ENCODE assay signal across 11 cellular contexts in genomic region chr10:62907470-62908212, GRCh38.
A peak's percentile ranks its signal among the peaks of the same experiment; 100 is the strongest.
DNase-seq lines count a peak whose midpoint lies in the region; ATAC-seq and TF ChIP-seq lines count a peak whose summit lies in the region.
"Had no signal": no experiment of that assay in that cellular context is flagged by ENCODE, and none has a peak within 500 bp of the region (broad histone marks: within the 10 kb centered on the region; RNA-seq: fewer than 3 reads in every experiment).

No MANE protein-coding gene starts in this region.

- in situ Hi-C loops in ACHN (cut with HindIII; ENCODE audit: low pct_ligation_motif_present, low pct_unique_long_range_greater_than_20kb, low sequenced_read_pairs): no loop called here

- H3K4me1 ChIP-seq in SJCRH30 (no peaks in the 10 kb centered on the region), BE2C (no peaks in the 10 kb centered on the region)

- H3K36me3 ChIP-seq in SJCRH30 (no peaks in the 10 kb centered on the region), BE2C (no peaks in the 10 kb centered on the region)

- H3K9me3 ChIP-seq in SJCRH30 (replicated peaks) (no peaks in the 10 kb centered on the region), BE2C (no peaks in the 10 kb centered on the region)
- H3K9me3 ChIP-seq: testis had no signal

- peak; percentile 79 for ATAC-seq in GM18867 (IDR thresholded peaks at IDR 0.05; ENCODE audit: unreplicated experiment)
- ATAC-seq in GM21737 (IDR thresholded peaks at IDR 0.05; ENCODE audit: unreplicated experiment): peak; percentile 70
- ATAC-seq in HG03442 (IDR thresholded peaks at IDR 0.05; ENCODE audit: unreplicated experiment): peak; percentile 50
- ATAC-seq: activated T-cell treated with anti-CD3 and anti-CD28 coated beads, Interleukin-2, amount 50 U/mL, for 4 hours had no signal

- H3K27me3 ChIP-seq in SJCRH30 (no peaks in the 10 kb centered on the region), BE2C (no peaks in the 10 kb centered on the region)
- H3K27me3 ChIP-seq: testis had no signal

- TF ChIP-seq CTCF in BE2C (IDR thresholded peaks at IDR 0.05; ENCODE audit: low read depth, low read length): no peak

- DNase-seq in left kidney (ENCODE audit: low read depth, low spot score): peak; percentile 58
- DNase-seq in SJCRH30: no peak
- no peak for DNase-seq in BE2C
- no peak for DNase-seq in ACHN
- DNase-seq: activated T-cell treated with anti-CD3 and anti-CD28 coated beads, Interleukin-2, amount 50 U/mL, for 4 hours; DMS 273 treated with DMSO at 0.1 percent for 48 hours; testis had no signal

- H3K27ac ChIP-seq in SJCRH30: no peak overlapping the region
- H3K27ac ChIP-seq: HL-60, testis had no signal

- H3K4me3 ChIP-seq in SJCRH30 (no peak overlapping the region), BE2C (ENCODE audit: low read depth, low read length) (no peak overlapping the region)
- H3K4me3 ChIP-seq: testis had no signal
